ENCODE assay signal across 17 cellular contexts in genomic region chr6:170263410-170263809, GRCh38. TPM values are rescaled to one million over a fixed set of nuclear protein-coding genes. Genes with fewer than 3 reads are reported as not detected.
DNase-seq lines count a peak whose midpoint lies in the region; ATAC-seq, FAIRE-seq and TF ChIP-seq lines count a peak whose summit lies in the region.
"Had no signal": no experiment of that assay in that cellular context is flagged by ENCODE, and none has a peak within 500 bp of the region (broad histone marks: within the 10 kb centered on the region; RNA-seq: fewer than 3 reads in every experiment).

No MANE protein-coding gene starts in this region.

- no TSS peak for BruUV-seq in IMR-90 (replicated peaks; lab: Mats Ljungman, UMichigan)

- no peak overlapping the region for H2AK5ac ChIP-seq in IMR-90 (ENCODE audit: low read depth, low read length)

- in situ Hi-C loops in IMR-90 (cut with MboI; ENCODE audit: low sequenced_read_pairs) = no loop called here

- no peak for DNase-seq in IMR-90
- DNase-seq in T-helper 17 cell = no peak
- DNase-seq in neural progenitor cell (ENCODE audit: low spot score) = no peak
- peak; percentile 47 for DNase-seq in sigmoid colon
- no peak for DNase-seq in 8988T
- DNase-seq in small intestine = no peak
- DNase-seq in NCI-H146 treated with DMSO at 0.1 percent for 48 hours (lab: John Stamatoyannopoulos, UW; ENCODE audit: unreplicated experiment) = no peak
- DNase-seq: AML-193; Caco-2; CD4-positive, alpha-beta T cell had no signal

- no peak overlapping the region for H3K4ac ChIP-seq in IMR-90 (ENCODE audit: low read depth, low read length)

- H3K27me3 Mint-ChIP-seq in T-helper 17 cell (peaks cover 29% of the 10 kb centered on the region), neural progenitor cell (ENCODE audit: insufficient read depth, low read depth) (peaks cover 14% of the 10 kb centered on the region)

- H3K4me1 ChIP-seq in IMR-90 (ENCODE audit: control insufficient read depth, insufficient read depth, low read length) (peaks cover 2% of the 10 kb centered on the region; the same call in 1 of the 2 replicates), neural progenitor cell (peaks cover 16% of the 10 kb centered on the region), sigmoid colon (no peaks in the 10 kb centered on the region), small intestine (ENCODE audit: control insufficient read depth in 2 of 2, insufficient read depth in 1 of 2, low read depth in 1 of 2, low read length in 1 of 2) (no peaks in the 10 kb centered on the region)
- H3K4me1 ChIP-seq: A549, HAP-1 had no signal

- no peak overlapping the region for H4K8ac ChIP-seq in IMR-90 (ENCODE audit: low read depth in 2 of 2, low read length in 2 of 2)

- no peak overlapping the region for H3K56ac ChIP-seq in IMR-90 (ENCODE audit: extremely low read depth, insufficient read depth, low read length)

- no peak overlapping the region for H4K5ac ChIP-seq in IMR-90 (ENCODE audit: low read depth, low read length)

- H3K36me3 ChIP-seq in IMR-90 (ENCODE audit: control insufficient read depth, insufficient read depth, low read length) (no peaks in the 10 kb centered on the region), neural progenitor cell (no peaks in the 10 kb centered on the region), sigmoid colon (no peaks in the 10 kb centered on the region), small intestine (ENCODE audit: control insufficient read depth in 2 of 2, insufficient read depth in 2 of 2, low read length in 2 of 2) (no peaks in the 10 kb centered on the region)
- H3K36me3 ChIP-seq: HAP-1 had no signal

- peak overlapping the region; percentile 27 for H3K27ac Mint-ChIP-seq in T-helper 17 cell
- peak overlapping the region; percentile 81 for H3K27ac Mint-ChIP-seq in neural progenitor cell
- H3K27ac Mint-ChIP-seq: CD4-positive, alpha-beta T cell had no signal

- H3K4me2 ChIP-seq in IMR-90 (ENCODE audit: low read depth, low read length) (no peak overlapping the region), neural progenitor cell (no peak overlapping the region)
- H3K4me2 ChIP-seq: A549 had no signal

- H3F3A ChIP-seq in neural progenitor cell (ENCODE audit: low read depth) = peaks cover 8% of the 10 kb centered on the region

- H4K91ac ChIP-seq in IMR-90 (ENCODE audit: insufficient read depth, low read depth, low read length) = no peak overlapping the region

- H3K23ac ChIP-seq in IMR-90 (ENCODE audit: low read depth, low read length) = no peak overlapping the region

- H3K9me3 ChIP-seq in IMR-90 (ENCODE audit: control insufficient read depth, insufficient read depth, low read length) = no peaks in the 10 kb centered on the region
- no peaks in the 10 kb centered on the region for H3K9me3 ChIP-seq in T-helper 17 cell (ENCODE audit: control insufficient read depth, low read length, poor library complexity, severe bottlenecking)
- no peaks in the 10 kb centered on the region for H3K9me3 ChIP-seq in neural progenitor cell (ENCODE audit: low read depth)
- H3K9me3 ChIP-seq in sigmoid colon = no peaks in the 10 kb centered on the region
- no peaks in the 10 kb centered on the region for H3K9me3 ChIP-seq in small intestine (ENCODE audit: control insufficient read depth, low read depth)
- H3K9me3 ChIP-seq: A549, Caco-2, HAP-1 had no signal

- peak overlapping the region; percentile 24 for H2AK9ac ChIP-seq in IMR-90 (replicated peaks; ENCODE audit: low read depth, low read length, poor library complexity)

- H3K9me3 Mint-ChIP-seq in neural progenitor cell = no peaks in the 10 kb centered on the region
- H3K9me3 Mint-ChIP-seq: CD4-positive, alpha-beta T cell had no signal

- no peak for TF ChIP-seq EP300 in sigmoid colon (IDR thresholded peaks at IDR 0.05)

- TF ChIP-seq CTCF in IMR-90 (conservative IDR thresholded peaks at IDR 0.05; ENCODE audit: low read depth, low read length) (no peak), neural progenitor cell (IDR thresholded peaks at IDR 0.05) (no peak), sigmoid colon (IDR thresholded peaks at IDR 0.05) (no peak)

- H2BK120ac ChIP-seq in IMR-90 (ENCODE audit: low read depth, low read length) = no peak overlapping the region

- H3K79me2 ChIP-seq in neural progenitor cell (ENCODE audit: low read depth) = no peaks in the 10 kb centered on the region

- H2AFZ ChIP-seq in IMR-90 (replicated peaks; ENCODE audit: low read length, poor library complexity) (no peak overlapping the region), neural progenitor cell (replicated peaks) (no peak overlapping the region)

- H3K27me3 ChIP-seq in IMR-90 (ENCODE audit: control insufficient read depth, insufficient read depth, low read length) = peaks cover 5% of the 10 kb centered on the region; the same call in 1 of the 2 replicates
- H3K27me3 ChIP-seq in neural progenitor cell = no peaks in the 10 kb centered on the region
- peaks cover 0 to 8% (median 3%) of the 10 kb centered on the region in 3 donors for H3K27me3 ChIP-seq in sigmoid colon
- no peaks in the 10 kb centered on the region for H3K27me3 ChIP-seq in small intestine (ENCODE audit: control insufficient read depth in 2 of 2, insufficient read depth in 2 of 2, low read length in 2 of 2)

- no peak overlapping the region for H2BK20ac ChIP-seq in IMR-90 (ENCODE audit: low read depth, low read length)

- no CpG with 5 or more reads among the region's 8 CpGs for WGBS in IMR-90 (ENCODE audit: extremely low coverage in 2 of 2, insufficient read length in 1 of 2), 2 experiments
- WGBS in sigmoid colon, 2 donors = 92 to 93% methylated on average over 8 of the region's 8 CpGs
- 82 to 90% (median 89%) methylated on average over 8 of the region's 8 CpGs for WGBS in small intestine, 3 donors

- POLR2A ChIA-PET in IMR-90 (lab: Charles Lee; ENCODE audit: unreplicated experiment) = no interaction called here

- no peaks in the 10 kb centered on the region for H4K20me1 ChIP-seq in IMR-90 (ENCODE audit: insufficient read depth, low read length)
- no peaks in the 10 kb centered on the region for H4K20me1 ChIP-seq in neural progenitor cell (ENCODE audit: low read depth)

- no peak overlapping the region for H2BK15ac ChIP-seq in IMR-90 (ENCODE audit: low read depth, low read length)

- no peak overlapping the region for H3K18ac ChIP-seq in IMR-90 (ENCODE audit: low read depth, low read length)

- H3K36me3 Mint-ChIP-seq in T-helper 17 cell (ENCODE audit: low read depth) (no peaks in the 10 kb centered on the region), neural progenitor cell (no peaks in the 10 kb centered on the region)

- no peak for TF ChIP-seq POLR2A in IMR-90 (IDR thresholded peaks at IDR 0.05; ENCODE audit: low read depth, low read length)
- no peak for TF ChIP-seq POLR2A in sigmoid colon (IDR thresholded peaks at IDR 0.05)

- no peak for FAIRE-seq in small intestine (lab: Jason Lieb, UNC)
- FAIRE-seq: A549, D721Med, G401.6, GM12891, HepG2 had no signal

- no peaks in the 10 kb centered on the region for H3K79me1 ChIP-seq in IMR-90 (ENCODE audit: low read depth in 1 of 2, low read length in 2 of 2)

- H3K4me3 Mint-ChIP-seq in T-helper 17 cell = no peak overlapping the region
- H3K4me3 Mint-ChIP-seq in neural progenitor cell = no peak overlapping the region
- H3K4me3 Mint-ChIP-seq: CD4-positive, alpha-beta T cell had no signal

- no peak overlapping the region for H3K14ac ChIP-seq in IMR-90 (replicated peaks; ENCODE audit: low read depth, low read length)

- dilution Hi-C loops in IMR-90 (cut with HindIII; ENCODE audit: low sequenced_read_pairs, unreplicated experiment) = no loop called here

- H3K9ac ChIP-seq in IMR-90 (ENCODE audit: low read depth, low read length) (no peak overlapping the region), neural progenitor cell (no peak overlapping the region)

- CTCF ChIA-PET in IMR-90 (lab: Yijun Ruan, JAX) = no interaction called here

- ATAC-seq in IMR-90 (ENCODE audit: low read depth) = no peak
- no peak for ATAC-seq in T-helper 17 cell
- ATAC-seq: A549, HepG2 had no signal

- H3K9me1 ChIP-seq in IMR-90 (ENCODE audit: insufficient read depth, low read length) = no peaks in the 10 kb centered on the region

- H3K27ac ChIP-seq in IMR-90 (ENCODE audit: insufficient read depth, low read length) (no peak overlapping the region), neural progenitor cell (no peak overlapping the region), sigmoid colon (no peak overlapping the region), small intestine (ENCODE audit: low read depth in 1 of 2, low read length in 1 of 2) (no peak overlapping the region)
- H3K27ac ChIP-seq: A549, C4-2B had no signal

- H3K4me3 ChIP-seq in IMR-90 (ENCODE audit: insufficient read depth, low read depth, low read length) = no peak overlapping the region
- H3K4me3 ChIP-seq in neural progenitor cell = no peak overlapping the region
- no peak overlapping the region for H3K4me3 ChIP-seq in sigmoid colon
- H3K4me3 ChIP-seq in small intestine (ENCODE audit: low read depth in 1 of 2, low read length in 2 of 2) = no peak overlapping the region
- H3K4me3 ChIP-seq: A549, HAP-1 had no signal

- peaks cover 2% of the 10 kb centered on the region for H3K4me1 Mint-ChIP-seq in T-helper 17 cell
- H3K4me1 Mint-ChIP-seq in neural progenitor cell = peaks cover 35% of the 10 kb centered on the region

- no peak overlapping the region for H2BK5ac ChIP-seq in IMR-90 (ENCODE audit: low read depth, low read length, poor library complexity, severe bottlenecking)

- TF ChIP-seq RAD21 in IMR-90 (IDR thresholded peaks at IDR 0.05; ENCODE audit: low read length) = no peak

- intact Hi-C loops in IMR-90 (cut with micrococcal nuclease) = no loop called here
- intact Hi-C loops in sigmoid colon (cut with DNase I) = no loop called here

TF ChIP-seq in IMR-90, 13 proteins besides CTCF, POLR2A, EP300 and RAD21 (continues in another document):
- TF ChIP-seq NFE2L2 (IDR thresholded peaks at IDR 0.05; ENCODE audit: low read depth, low read length) (no peak), FOS (IDR thresholded peaks at IDR 0.05; ENCODE audit: low read depth, low read length) (no peak)

RNA-seq across cellular contexts. Expression of gene DLL1, which starts 27.5 kb away (rescaled TPM):
- total RNA-seq in IMR-90 (2012; rRNA removed) (under 0.01 TPM in 2 replicates), T-helper 17 cell (1 to 10 TPM; 1.3 to 2.7 TPM), neural progenitor cell (ENCODE audit: low replicate concordance) (35.9 and 91.8 TPM in 2 replicates), sigmoid colon (1 to 10 TPM; 1.1 to 8.4 (median 5.1) TPM)
- polyA plus RNA-seq in IMR-90 (2012; rRNA removed) (0.17 and 0.31 TPM in 2 replicates), sigmoid colon (10 to 100 TPM in 1 of 3 donors, 1 to 10 TPM in 2; 3.0 to 13.6 (median 3.5) TPM), small intestine (10 to 100 TPM in 1 of 3 donors, 1 to 10 TPM in 1, under 1 TPM in 1; 0.81 to 16.5 (median 1.8) TPM)
- 0.40 TPM in 2 replicates for polyA plus RNA-seq in IMR-90 (2012; cell fraction: cytosol; rRNA removed)
- polyA plus RNA-seq in IMR-90 (2012; cell fraction: nucleus; rRNA removed; ENCODE audit: low replicate concordance) = 1.1 and 1.4 TPM in 2 replicates
- total RNA-seq: HepG2 had no signal
- polyA plus RNA-seq: HepG2 had no signal

RNA-seq across cellular contexts. Expression of gene FAM120B, which starts 43.1 kb away (rescaled TPM):
- total RNA-seq in IMR-90 (2012; rRNA removed) (20.8 and 28.0 TPM in 2 replicates), T-helper 17 cell (10 to 100 TPM; 25.1 to 28.1 TPM), neural progenitor cell (ENCODE audit: low replicate concordance) (19.7 and 20.3 TPM in 2 replicates), sigmoid colon (10 to 100 TPM; 29.6 to 55.0 (median 45.7) TPM)
- polyA plus RNA-seq in IMR-90 (2012; rRNA removed) (12.6 and 15.3 TPM in 2 replicates), sigmoid colon (10 to 100 TPM in 1 of 3 donors, 1 to 10 TPM in 2; 5.5 to 12.1 (median 9.0) TPM), small intestine (10 to 100 TPM in 2 of 3 donors, 1 to 10 TPM in 1; 6.5 to 11.0 (median 10.2) TPM)
- 5.5 and 6.1 TPM in 2 replicates for polyA plus RNA-seq in IMR-90 (2012; cell fraction: cytosol; rRNA removed)
- 6.5 and 20.3 TPM in 2 replicates for polyA plus RNA-seq in IMR-90 (2012; cell fraction: nucleus; rRNA removed; ENCODE audit: low replicate concordance)
